Comparison of ENCODE assay signal across 8 cellular contexts in the genomic region with DNA sequence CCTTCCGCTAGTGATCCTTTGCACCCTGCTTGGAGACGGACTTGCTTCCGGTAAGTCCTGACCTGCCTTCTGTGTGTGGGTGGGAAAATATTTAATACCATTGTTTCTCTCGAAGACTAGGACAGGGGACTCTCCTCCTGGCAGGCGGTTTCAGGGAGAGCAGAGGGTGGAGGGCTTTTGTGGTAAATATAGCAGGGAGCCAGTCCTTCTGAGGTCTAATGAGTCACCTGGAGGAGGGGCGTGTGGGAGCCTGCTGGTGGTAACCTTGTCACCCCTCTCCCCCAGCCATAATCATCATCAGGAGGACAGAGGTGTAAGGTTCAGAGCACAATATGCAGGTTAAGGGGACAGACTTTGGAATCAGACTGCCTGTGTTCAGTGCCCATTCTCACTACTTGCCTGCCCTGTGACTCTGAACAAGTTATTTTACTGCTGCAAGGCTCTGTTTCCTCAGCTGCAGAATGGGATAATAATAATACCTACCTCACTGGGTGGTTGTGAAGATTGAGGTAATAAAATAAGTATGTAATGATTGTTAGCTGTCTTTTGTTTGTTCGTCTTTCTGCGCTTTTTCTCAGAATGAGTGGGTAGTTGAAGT. TPM values are rescaled to one million over a fixed set of nuclear protein-coding genes. Genes with fewer than 3 reads are reported as not detected.
A peak's percentile ranks its signal among the peaks of the same experiment; 100 is the strongest.
DNase-seq lines count a peak whose midpoint lies in the region; ATAC-seq and TF ChIP-seq lines count a peak whose summit lies in the region.
"Had no signal": no experiment of that assay in that cellular context is flagged by ENCODE, and none has a peak within 500 bp of the region (broad histone marks: within the 10 kb centered on the region; RNA-seq: fewer than 3 reads in every experiment).

No MANE protein-coding gene starts in this region.

- H3K9me3 ChIP-seq in right cardiac atrium (ENCODE audit: control insufficient read depth, low read length), result no peaks in the 10 kb centered on the region

- TF ChIP-seq POLR2A in NB4 (IDR thresholded peaks at IDR 0.05; ENCODE audit: extremely low read depth, insufficient read length), result no peak

- no peaks in the 10 kb centered on the region for H3K27me3 Mint-ChIP-seq in activated CD8-positive, alpha-beta T cell treated with anti-CD3 and anti-CD28 coated beads for 36 hours

- peak overlapping the region; percentile 2 for H3K27ac ChIP-seq in right cardiac atrium (ENCODE audit: low read length)

- TF ChIP-seq CTCF in NB4 (IDR thresholded peaks at IDR 0.05; ENCODE audit: low read depth, low read length), result no peak
- TF ChIP-seq CTCF in activated CD8-positive, alpha-beta T cell treated with anti-CD3 and anti-CD28 coated beads for 36 hours (IDR thresholded peaks at IDR 0.05), result no peak

- H3K4me1 ChIP-seq in right cardiac atrium (ENCODE audit: control insufficient read depth, insufficient read depth, low read length), result peaks cover 16% of the 10 kb centered on the region

- no peaks in the 10 kb centered on the region for H3K9me3 Mint-ChIP-seq in activated CD8-positive, alpha-beta T cell treated with anti-CD3 and anti-CD28 coated beads for 36 hours

- POLR2A ChIA-PET in activated CD8-positive, alpha-beta T cell treated with anti-CD3 and anti-CD28 coated beads for 36 hours (lab: Charles Lee), result interaction anchor here (0.6 kb wide), 1 partner anchor 33 kb away, joined by 3 read pairs; no protein-coding TSS in a partner anchor

- no peaks in the 10 kb centered on the region for H3K27me3 ChIP-seq in right cardiac atrium (ENCODE audit: control insufficient read depth, insufficient read depth)

- intact Hi-C loops in activated CD8-positive, alpha-beta T cell treated with anti-CD3 and anti-CD28 coated beads for 36 hours (cut with micrococcal nuclease), result no loop called here
- intact Hi-C loops in right cardiac atrium (cut with DNase I), result no loop called here

- H3K4me3 ChIP-seq in NB4 (ENCODE audit: low read depth, low read length), result no peak overlapping the region
- no peak overlapping the region for H3K4me3 ChIP-seq in right cardiac atrium (ENCODE audit: low read length)

- no peak overlapping the region for H3K4me3 Mint-ChIP-seq in activated CD8-positive, alpha-beta T cell treated with anti-CD3 and anti-CD28 coated beads for 36 hours

- H3K27ac Mint-ChIP-seq in activated CD8-positive, alpha-beta T cell treated with anti-CD3 and anti-CD28 coated beads for 36 hours, result peak overlapping the region; percentile 67

- peaks cover 44% of the 10 kb centered on the region for H3K36me3 Mint-ChIP-seq in activated CD8-positive, alpha-beta T cell treated with anti-CD3 and anti-CD28 coated beads for 36 hours (ENCODE audit: low read depth)

- 75% methylated on average over 8 of the region's 8 CpGs for WGBS in right cardiac atrium

- CTCF ChIA-PET in activated CD8-positive, alpha-beta T cell treated with anti-CD3 and anti-CD28 coated beads for 36 hours (lab: Charles Lee), result interaction anchor here (0.6 to 2.6 kb wide), 4 partner anchors 14 to 68 kb away, joined by 3 to 7 read pairs (median 5); no protein-coding TSS in a partner anchor

- DNase-seq in NB4 (ENCODE audit: low read depth) (peak; percentile 46), right cardiac atrium (no peak), Kasumi-1 (lab: John Stamatoyannopoulos, UW) (no peak), AG08395 (ENCODE audit: low spot score) (no peak), AG08396 (ENCODE audit: low spot score) (no peak)
- DNase-seq in activated CD8-positive, alpha-beta T cell treated with anti-CD3 and anti-CD28 coated beads for 36 hours, result peak; percentile 57
- peak; percentile 19 to 54 for DNase-seq in stimulated activated CD4-positive, alpha-beta T cell treated with anti-CD3 and anti-CD28 coated beads, Interleukin-4, amount 100 ng/mL, for 4 hours
- DNase-seq: anterior cingulate cortex had no signal

- H3K4me1 Mint-ChIP-seq in activated CD8-positive, alpha-beta T cell treated with anti-CD3 and anti-CD28 coated beads for 36 hours (ENCODE audit: low read depth), result peaks cover 76% of the 10 kb centered on the region

- ATAC-seq in activated CD8-positive, alpha-beta T cell treated with anti-CD3 and anti-CD28 coated beads for 36 hours, result peak; percentile 67
- ATAC-seq in right cardiac atrium, result peak; percentile 39 to 70

RNA-seq across cellular contexts. Expression of a gene that starts 47.4 kb away (rescaled TPM):
- total RNA-seq in activated CD8-positive, alpha-beta T cell treated with anti-CD3 and anti-CD28 coated beads for 36 hours, result 10 to 100 TPM; 35.7 to 36.2 TPM
- total RNA-seq in right cardiac atrium, result 10 to 100 TPM; 16.5 to 25.9 (median 22.1) TPM
- 9.1 TPM for polyA plus RNA-seq in right cardiac atrium

Comparison
In these comparisons a context has a peak if more than half of its experiments do, and no peak if none do; other contexts are left out.
1. DNase-seq: peak in NB4 (single experiment), activated CD8-positive, alpha-beta T cell treated with anti-CD3 and anti-CD28 coated beads for 36 hours (single experiment) and stimulated activated CD4-positive, alpha-beta T cell treated with anti-CD3 and anti-CD28 coated beads, Interleukin-4, amount 100 ng/mL, for 4 hours (2 of 2); none in right cardiac atrium (0 of 3), Kasumi-1 (0 of 2), AG08395 (single experiment) and AG08396 (single experiment).